Comparison of ENCODE assay signal across 19 cellular contexts in the genomic region with DNA sequence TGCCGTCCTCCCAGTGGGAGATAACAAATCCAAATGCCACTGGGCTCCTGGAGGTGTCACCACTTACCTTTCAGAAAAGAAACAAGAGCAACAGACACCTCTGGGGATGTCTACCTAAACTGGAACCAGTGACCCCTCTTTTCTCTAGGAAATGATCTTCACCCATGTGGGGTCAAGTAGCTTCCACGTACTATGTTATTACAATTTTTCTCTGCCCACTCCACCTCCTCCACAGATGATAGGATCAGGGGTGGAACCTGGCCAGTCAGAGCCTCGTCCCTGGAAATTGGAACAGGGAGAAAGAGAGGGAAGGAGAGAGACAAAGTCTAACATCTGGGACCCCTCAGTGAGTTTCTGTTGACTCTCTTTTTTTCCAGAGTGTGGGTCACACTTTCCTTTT. TPM values are rescaled to one million over a fixed set of nuclear protein-coding genes. Genes with fewer than 3 reads are reported as not detected.
DNase-seq lines count a peak whose midpoint lies in the region; ATAC-seq and TF ChIP-seq lines count a peak whose summit lies in the region.
"Had no signal": no experiment of that assay in that cellular context is flagged by ENCODE, and none has a peak within 500 bp of the region (broad histone marks: within the 10 kb centered on the region; RNA-seq: fewer than 3 reads in every experiment).

No MANE protein-coding gene starts in this region.

- TF ChIP-seq CTCF in left ventricle myocardium inferior (IDR thresholded peaks at IDR 0.05; ENCODE audit: borderline replicate concordance) = no peak

- peaks cover 25% of the 10 kb centered on the region for H3K4me1 Mint-ChIP-seq in activated T-helper 1 cell treated with anti-CD3 and anti-CD28 coated beads, Interleukin-12 subunit alpha, Interleukin-12 subunit beta, Interleukin-2, Interleukin-4 antibody, amounts not matched to agents 30 ng/mL and 10 ng/mL and 1 ng/mL, durations not matched to agents 14 hours and 24 hours and 36 hours (ENCODE audit: low read depth)
- H3K4me1 Mint-ChIP-seq in naive thymus-derived CD4-positive, alpha-beta T cell = peaks cover 6 to 25% (median 20%) of the 10 kb centered on the region in 7 donors

- H3K4me3 ChIP-seq in left ventricle myocardium inferior = no peak overlapping the region
- no peak overlapping the region for H3K4me3 ChIP-seq in naive thymus-derived CD4-positive, alpha-beta T cell (ENCODE audit: low read length)
- H3K4me3 ChIP-seq: cardiac muscle cell, upper lobe of left lung had no signal

- CTCF ChIA-PET in naive thymus-derived CD4-positive, alpha-beta T cell (lab: Charles Lee) = interaction anchor here (1.1 to 2.5 kb wide), 3 partner anchors 11 to 126 kb away, joined by 3 to 9 read pairs (median 3); no protein-coding TSS in a partner anchor

- intact Hi-C loops in left ventricle myocardium inferior (cut with micrococcal nuclease) (no loop called here), Right ventricle myocardium inferior (cut with DNase I) (no loop called here)
- intact Hi-C loops in activated T-helper 1 cell treated with anti-CD3 and anti-CD28 coated beads, Interleukin-12 subunit alpha, Interleukin-12 subunit beta, Interleukin-2, Interleukin-4 antibody, amounts not matched to agents 30 ng/mL and 10 ng/mL and 1 ng/mL, durations not matched to agents 14 hours and 24 hours and 36 hours (cut with micrococcal nuclease) = no loop called here
- intact Hi-C loops in naive thymus-derived CD4-positive, alpha-beta T cell (cut with micrococcal nuclease) = no loop called here

- H3K27me3 Mint-ChIP-seq in activated T-helper 1 cell treated with anti-CD3 and anti-CD28 coated beads, Interleukin-12 subunit alpha, Interleukin-12 subunit beta, Interleukin-2, Interleukin-4 antibody, amounts not matched to agents 30 ng/mL and 10 ng/mL and 1 ng/mL, durations not matched to agents 14 hours and 24 hours and 36 hours (ENCODE audit: insufficient read depth) = peaks cover 12% of the 10 kb centered on the region
- peaks cover 0 to 7% (median 0%) of the 10 kb centered on the region in 5 donors for H3K27me3 Mint-ChIP-seq in naive thymus-derived CD4-positive, alpha-beta T cell
- H3K27me3 Mint-ChIP-seq: T-cell had no signal

- peaks cover 42% of the 10 kb centered on the region for H3K4me1 ChIP-seq in left ventricle myocardium inferior
- no peaks in the 10 kb centered on the region for H3K4me1 ChIP-seq in naive thymus-derived CD4-positive, alpha-beta T cell (ENCODE audit: control insufficient read depth in 2 of 2, insufficient read depth in 2 of 2, low read length in 2 of 2)

- peak overlapping the region; percentile 40 for H3K4me3 Mint-ChIP-seq in activated T-helper 1 cell treated with anti-CD3 and anti-CD28 coated beads, Interleukin-12 subunit alpha, Interleukin-12 subunit beta, Interleukin-2, Interleukin-4 antibody, amounts not matched to agents 30 ng/mL and 10 ng/mL and 1 ng/mL, durations not matched to agents 14 hours and 24 hours and 36 hours
- H3K4me3 Mint-ChIP-seq in naive thymus-derived CD4-positive, alpha-beta T cell = peak overlapping the region in 6 of 10 donors; percentile 19 to 72 (median 48)

- peak overlapping the region; percentile 52 for H3K27ac Mint-ChIP-seq in activated T-helper 1 cell treated with anti-CD3 and anti-CD28 coated beads, Interleukin-12 subunit alpha, Interleukin-12 subunit beta, Interleukin-2, Interleukin-4 antibody, amounts not matched to agents 30 ng/mL and 10 ng/mL and 1 ng/mL, durations not matched to agents 14 hours and 24 hours and 36 hours
- peak overlapping the region in 2 of 9 donors; percentile 15 to 17 for H3K27ac Mint-ChIP-seq in naive thymus-derived CD4-positive, alpha-beta T cell
- H3K27ac Mint-ChIP-seq: activated CD4-positive, alpha-beta memory T cell treated with anti-CD3 and anti-CD28 coated beads, Interleukin-2, amount 10 ng/mL, durations not matched to agents 7 days and 5 days; T-cell had no signal

- no peaks in the 10 kb centered on the region for H3K9me3 ChIP-seq in left ventricle myocardium inferior (replicated peaks)
- H3K9me3 ChIP-seq in naive thymus-derived CD4-positive, alpha-beta T cell (ENCODE audit: control insufficient read depth in 2 of 3, low read length in 3 of 3) = no peaks in the 10 kb centered on the region
- H3K9me3 ChIP-seq: upper lobe of left lung had no signal

- H3K36me3 Mint-ChIP-seq in activated T-helper 1 cell treated with anti-CD3 and anti-CD28 coated beads, Interleukin-12 subunit alpha, Interleukin-12 subunit beta, Interleukin-2, Interleukin-4 antibody, amounts not matched to agents 30 ng/mL and 10 ng/mL and 1 ng/mL, durations not matched to agents 14 hours and 24 hours and 36 hours (ENCODE audit: low read depth) = no peaks in the 10 kb centered on the region
- no peaks in the 10 kb centered on the region for H3K36me3 Mint-ChIP-seq in naive thymus-derived CD4-positive, alpha-beta T cell
- H3K36me3 Mint-ChIP-seq: T-cell had no signal

- no peaks in the 10 kb centered on the region for H3K27me3 ChIP-seq in left ventricle myocardium inferior (ENCODE audit: low read depth)
- H3K27me3 ChIP-seq in naive thymus-derived CD4-positive, alpha-beta T cell (ENCODE audit: control insufficient read depth in 2 of 2, insufficient read depth in 2 of 2, low read length in 2 of 2) = no peaks in the 10 kb centered on the region
- H3K27me3 ChIP-seq: cardiac muscle cell, upper lobe of left lung had no signal

- no peak for ATAC-seq in Right ventricle myocardium inferior
- no peak for ATAC-seq in naive thymus-derived CD4-positive, alpha-beta T cell
- no peak for ATAC-seq in HG03439 (IDR thresholded peaks at IDR 0.05; ENCODE audit: unreplicated experiment)
- ATAC-seq: activated T-cell treated with anti-CD3 and anti-CD28 coated beads, Interleukin-2, amount 50 U/mL, for 4 hours; T-cell had no signal

- H3K27ac ChIP-seq in left ventricle myocardium inferior (replicated peaks) = peak overlapping the region; percentile 99
- H3K27ac ChIP-seq in naive thymus-derived CD4-positive, alpha-beta T cell (ENCODE audit: low read depth, low read length) = no peak overlapping the region
- H3K27ac ChIP-seq: cardiac muscle cell, upper lobe of left lung, WERI-Rb-1 had no signal

- H3K36me3 ChIP-seq in left ventricle myocardium inferior = no peaks in the 10 kb centered on the region
- no peaks in the 10 kb centered on the region for H3K36me3 ChIP-seq in naive thymus-derived CD4-positive, alpha-beta T cell (ENCODE audit: control insufficient read depth in 2 of 3, insufficient read depth in 3 of 3, low read length in 3 of 3)
- H3K36me3 ChIP-seq: cardiac muscle cell, upper lobe of left lung, WERI-Rb-1 had no signal

- POLR2A ChIA-PET in naive thymus-derived CD4-positive, alpha-beta T cell (lab: Charles Lee) = interaction anchor here (3.4 kb wide), 1 partner anchor 50 kb away, joined by 26 read pairs; a partner anchor contains a TSS

- H3K9me3 Mint-ChIP-seq in activated T-helper 1 cell treated with anti-CD3 and anti-CD28 coated beads, Interleukin-12 subunit alpha, Interleukin-12 subunit beta, Interleukin-2, Interleukin-4 antibody, amounts not matched to agents 30 ng/mL and 10 ng/mL and 1 ng/mL, durations not matched to agents 14 hours and 24 hours and 36 hours = no peaks in the 10 kb centered on the region
- no peaks in the 10 kb centered on the region for H3K9me3 Mint-ChIP-seq in naive thymus-derived CD4-positive, alpha-beta T cell
- H3K9me3 Mint-ChIP-seq: activated CD4-positive, alpha-beta memory T cell treated with anti-CD3 and anti-CD28 coated beads, Interleukin-2, amount 10 ng/mL, durations not matched to agents 7 days and 5 days; activated T-cell treated with anti-CD3 and anti-CD28 coated beads, Interleukin-2, amount 50 U/mL, for 4 hours; T-cell had no signal

- DNase-seq in left ventricle myocardium inferior (no peak), Right ventricle myocardium inferior (ENCODE audit: missing footprints) (no peak), CD1c-positive myeloid dendritic cell (ENCODE audit: extremely low spot score) (no peak), NCI-H1092 treated with DMSO at 0.1 percent for 48 hours (lab: John Stamatoyannopoulos, UW) (no peak), T1000 (lab: John Stamatoyannopoulos, UW) (no peak)
- no peak for DNase-seq in activated T-helper 1 cell treated with anti-CD3 and anti-CD28 coated beads, Interleukin-12 subunit alpha, Interleukin-12 subunit beta, Interleukin-2, Interleukin-4 antibody, amounts not matched to agents 30 ng/mL and 10 ng/mL and 1 ng/mL, durations not matched to agents 14 hours and 24 hours and 36 hours (ENCODE audit: low spot score)
- no peak for DNase-seq in naive thymus-derived CD4-positive, alpha-beta T cell
- DNase-seq: activated CD4-positive, alpha-beta memory T cell treated with anti-CD3 and anti-CD28 coated beads, Interleukin-2, amount 10 ng/mL, durations not matched to agents 7 days and 5 days; activated T-cell treated with anti-CD3 and anti-CD28 coated beads, Interleukin-2, amount 50 U/mL, for 4 hours; effector memory CD4-positive, alpha-beta T cell; head of caudate nucleus; mammary epithelial cell; MV-4-11; NCI-H1930; T-cell; upper lobe of left lung; WERI-Rb-1 had no signal

RNA-seq across cellular contexts. Expression of a gene that starts 50.1 kb away (rescaled TPM):
- 324 TPM for total RNA-seq in left ventricle myocardium inferior
- total RNA-seq in Right ventricle myocardium inferior = 348 TPM
- 416 and 426 TPM in 2 replicates for total RNA-seq in activated T-helper 1 cell treated with anti-CD3 and anti-CD28 coated beads, Interleukin-12 subunit alpha, Interleukin-12 subunit beta, Interleukin-2, Interleukin-4 antibody, amounts not matched to agents 30 ng/mL and 10 ng/mL and 1 ng/mL, durations not matched to agents 14 hours and 24 hours and 36 hours
- total RNA-seq in naive thymus-derived CD4-positive, alpha-beta T cell = 100 to 1,000 TPM; 388 to 561 (median 412) TPM
- 100 to 1,000 TPM; 677 to 832 TPM for polyA plus RNA-seq in naive thymus-derived CD4-positive, alpha-beta T cell
